Comparison of ENCODE assay signal across 22 cellular contexts in the genomic region with DNA sequence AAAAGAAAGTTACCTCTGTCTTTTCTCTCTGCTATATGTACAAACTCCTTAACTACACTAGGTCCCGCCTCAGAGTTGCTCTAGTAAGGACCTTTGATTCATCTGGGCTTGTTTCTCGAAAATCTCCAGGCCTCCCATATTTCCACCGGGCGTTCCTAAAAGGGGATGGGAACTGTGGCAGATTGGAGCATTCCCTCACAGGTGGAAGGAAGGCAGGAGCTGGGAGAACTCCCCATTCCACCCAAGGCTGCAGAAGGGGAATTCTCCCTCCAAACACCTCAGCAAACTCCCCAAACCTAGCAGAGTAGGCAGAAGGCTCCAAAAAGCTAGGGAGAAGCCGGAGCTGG. TPM values are rescaled to one million over a fixed set of nuclear protein-coding genes. Genes with fewer than 3 reads are reported as not detected.
DNase-seq lines count a peak whose midpoint lies in the region; ATAC-seq and TF ChIP-seq lines count a peak whose summit lies in the region.
"Had no signal": no experiment of that assay in that cellular context is flagged by ENCODE, and none has a peak within 500 bp of the region (broad histone marks: within the 10 kb centered on the region; RNA-seq: fewer than 3 reads in every experiment).

No MANE protein-coding gene starts in this region.

- no peaks in the 10 kb centered on the region for H3K36me3 Mint-ChIP-seq in progenitor cell of endocrine pancreas (ENCODE audit: insufficient read depth)

- DNase-seq in GM12865 (ENCODE audit: low read depth) = no peak
- DNase-seq in RWPE2 (ENCODE audit: low spot score) = no peak
- DNase-seq in progenitor cell of endocrine pancreas (ENCODE audit: low spot score, unreplicated experiment) = no peak
- no peak for DNase-seq in stimulated activated naive CD4-positive, alpha-beta T cell (lab: John Stamatoyannopoulos, UW)
- no peak for DNase-seq in activated CD8-positive, alpha-beta memory T cell treated with anti-CD3 and anti-CD28 coated beads, Interleukin-2, amount 50 U/mL, for 48 hours
- DNase-seq: activated CD4-positive, alpha-beta T cell treated with anti-CD3 and anti-CD28 coated beads for 4 hours; activated naive CD8-positive, alpha-beta T cell treated with anti-CD3 and anti-CD28 coated beads for 36 hours; activated T-cell treated with anti-CD3 and anti-CD28 coated beads, Interleukin-2, amount 50 U/mL, for 24 hours; caudate nucleus; foreskin melanocyte; GDM1; NCI-H1417 treated with DMSO at 0.1 percent for 48 hours; NCI-H226; NK-92 treated with Interleukin-12 subunit alpha and Interleukin-12 subunit beta, amount 100 ng/mL, for 24 hours; SIG-M5; stimulated activated naive CD4-positive, alpha-beta T cell treated with Interleukin-2 at 50 U/mL for 16 hours; T1000 had no signal

- ATAC-seq in RWPE2 (ENCODE audit: low read depth) (no peak), HG02678 (IDR thresholded peaks at IDR 0.05; ENCODE audit: unreplicated experiment) (no peak), GM21737 (IDR thresholded peaks at IDR 0.05; ENCODE audit: unreplicated experiment) (no peak)
- ATAC-seq: K562 had no signal

- H3K9me3 ChIP-seq in RWPE2 (ENCODE audit: severe bottlenecking) (no peaks in the 10 kb centered on the region), iPS-18a (ENCODE audit: control insufficient read depth, low read depth, low read length) (no peaks in the 10 kb centered on the region)

- H3K4me1 ChIP-seq in RWPE2 (ENCODE audit: insufficient read depth, poor library complexity, severe bottlenecking) (peaks cover 23% of the 10 kb centered on the region), iPS-18a (ENCODE audit: control insufficient read depth, low read depth, low read length) (peaks cover 39% of the 10 kb centered on the region)

- H3K27ac ChIP-seq in RWPE2 (ENCODE audit: poor library complexity, severe bottlenecking) (peak overlapping the region; percentile 91), iPS-18a (ENCODE audit: low read length) (no peak overlapping the region)
- H3K27ac ChIP-seq: parathyroid adenoma had no signal

- no peaks in the 10 kb centered on the region for H3K9me3 Mint-ChIP-seq in progenitor cell of endocrine pancreas (ENCODE audit: low read depth)
- H3K9me3 Mint-ChIP-seq: activated T-cell treated with anti-CD3 and anti-CD28 coated beads, Interleukin-2, amount 50 U/mL, for 24 hours had no signal

- no peak overlapping the region for H3K27ac Mint-ChIP-seq in progenitor cell of endocrine pancreas
- H3K27ac Mint-ChIP-seq: activated naive CD8-positive, alpha-beta T cell treated with anti-CD3 and anti-CD28 coated beads for 36 hours; activated T-cell treated with anti-CD3 and anti-CD28 coated beads, Interleukin-2, amount 50 U/mL, for 24 hours had no signal

- H3K27me3 ChIP-seq in RWPE2 (ENCODE audit: insufficient read depth, poor library complexity, severe bottlenecking) (no peaks in the 10 kb centered on the region), iPS-18a (ENCODE audit: control insufficient read depth, insufficient read depth, low read length) (peaks cover 99% of the 10 kb centered on the region)

- TF ChIP-seq CTCF in GM12865 (IDR thresholded peaks at IDR 0.05; ENCODE audit: insufficient read depth, low read depth, low read length, missing control alignments) (no peak), RWPE2 (IDR thresholded peaks at IDR 0.05; ENCODE audit: poor library complexity, severe bottlenecking) (no peak), progenitor cell of endocrine pancreas (IDR thresholded peaks at IDR 0.05; ENCODE audit: unreplicated experiment) (no peak)

- H3K4me3 ChIP-seq in GM12865 (ENCODE audit: low read depth, low read length) = peak overlapping the region; percentile 50
- no peak overlapping the region for H3K4me3 ChIP-seq in RWPE2 (ENCODE audit: severe bottlenecking)
- peak overlapping the region; percentile 45 for H3K4me3 ChIP-seq in iPS-18a (ENCODE audit: low read length)
- H3K4me3 ChIP-seq: K562 had no signal

- peaks cover 94% of the 10 kb centered on the region for H3K27me3 Mint-ChIP-seq in progenitor cell of endocrine pancreas

- H3K4me3 Mint-ChIP-seq in progenitor cell of endocrine pancreas (ENCODE audit: low read depth) = peak overlapping the region; percentile 69

- H3K9ac ChIP-seq in iPS-18a (ENCODE audit: low read length) = no peak overlapping the region
- H3K9ac ChIP-seq: parathyroid adenoma had no signal

- H3K36me3 ChIP-seq in RWPE2 (ENCODE audit: low read depth) (peaks cover 18% of the 10 kb centered on the region), iPS-18a (ENCODE audit: control insufficient read depth, low read depth, low read length) (no peaks in the 10 kb centered on the region)

- H3K4me1 Mint-ChIP-seq in progenitor cell of endocrine pancreas (ENCODE audit: low read depth) = peaks cover 33% of the 10 kb centered on the region

RNA-seq across cellular contexts. Expression of a gene that starts 1.6 kb away (rescaled TPM):
- total RNA-seq in progenitor cell of endocrine pancreas = 4.7 and 10.0 TPM in 2 replicates
